Comparison of ENCODE assay signal across 26 cellular contexts in genomic region chr18:14962626-14963025, GRCh38.
DNase-seq lines count a peak whose midpoint lies in the region; ATAC-seq and TF ChIP-seq lines count a peak whose summit lies in the region.
"Had no signal": no experiment of that assay in that cellular context is flagged by ENCODE, and none has a peak within 500 bp of the region (broad histone marks: within the 10 kb centered on the region; RNA-seq: fewer than 3 reads in every experiment).

No MANE protein-coding gene starts in this region.

- H3K9me3 Mint-ChIP-seq in endothelial cell (ENCODE audit: unreplicated experiment), result peaks cover 20% of the 10 kb centered on the region
- H3K9me3 Mint-ChIP-seq in WTC11, result peaks cover 52% of the 10 kb centered on the region
- H3K9me3 Mint-ChIP-seq: CD8-positive, alpha-beta memory T cell had no signal

- DNase-seq in Right ventricle myocardium inferior (ENCODE audit: missing footprints), result peak; percentile 6
- DNase-seq in left cardiac atrium, result no peak
- peak; percentile 25 for DNase-seq in HT-29 (ENCODE audit: low spot score)
- DNase-seq in endothelial cell (ENCODE audit: low spot score), result no peak
- DNase-seq in lung (ENCODE audit: low spot score), result peak; percentile 13
- DNase-seq in NCI-H2029 treated with DMSO at 0.1 percent for 48 hours (lab: John Stamatoyannopoulos, UW), result no peak
- DNase-seq in WTC11 (ENCODE audit: low spot score), result no peak
- DNase-seq: 8988T; ACHN; BE2C; C1 segment of cervical spinal cord; CD4-positive, alpha-beta memory T cell; CD4-positive, CD25-positive, alpha-beta regulatory T cell; CD8-positive, alpha-beta memory T cell; COR-L47; DMS 273 treated with DMSO at 0.1 percent for 48 hours; DMS153; DMS53; DMS79; DND-41; EL; GDM1 had no signal

- no peaks in the 10 kb centered on the region for H3K4me1 ChIP-seq in lung (ENCODE audit: control insufficient read depth in 2 of 2, insufficient read depth in 2 of 2, low read length in 2 of 2)
- H3K4me1 ChIP-seq: BE2C, BLaER1 had no signal

- H3K27me3 Mint-ChIP-seq in endothelial cell (ENCODE audit: unreplicated experiment), result peaks cover 16% of the 10 kb centered on the region
- H3K27me3 Mint-ChIP-seq in WTC11 (ENCODE audit: low read depth), result peaks cover 8% of the 10 kb centered on the region
- H3K27me3 Mint-ChIP-seq: CD4-positive, CD25-positive, alpha-beta regulatory T cell; CD8-positive, alpha-beta memory T cell had no signal

- WGBS in lung, 2 donors, result 88 to 90% methylated on average over 8 of the region's 8 CpGs

- no peak overlapping the region for H3K4me3 Mint-ChIP-seq in endothelial cell (ENCODE audit: unreplicated experiment)
- H3K4me3 Mint-ChIP-seq in WTC11, result no peak overlapping the region
- H3K4me3 Mint-ChIP-seq: CD14-positive monocyte; CD4-positive, alpha-beta memory T cell; CD4-positive, CD25-positive, alpha-beta regulatory T cell; CD8-positive, alpha-beta memory T cell had no signal

- TF ChIP-seq CTCF in endothelial cell (IDR thresholded peaks at IDR 0.05; ENCODE audit: unreplicated experiment) (no peak), lung (IDR thresholded peaks at IDR 0.05; ENCODE audit: control extremely low read depth, extremely low read depth) (no peak), WTC11 (IDR thresholded peaks at IDR 0.05) (no peak)

- H3K36me3 ChIP-seq in lung (ENCODE audit: control insufficient read depth in 2 of 2, insufficient read depth in 2 of 2, low read length in 2 of 2), result no peaks in the 10 kb centered on the region
- H3K36me3 ChIP-seq: BE2C, BLaER1 had no signal

- intact Hi-C loops in Right ventricle myocardium inferior (cut with DNase I), result no loop called here
- intact Hi-C loops in left cardiac atrium (cut with DNase I), result no loop called here

- POLR2A ChIA-PET in WTC11 (lab: Charles Lee), result no interaction called here

- H3K36me3 Mint-ChIP-seq in endothelial cell (ENCODE audit: low read depth, unreplicated experiment) (no peaks in the 10 kb centered on the region), WTC11 (peaks cover 42% of the 10 kb centered on the region)
- H3K36me3 Mint-ChIP-seq: CD14-positive monocyte; CD4-positive, alpha-beta memory T cell; CD4-positive, CD25-positive, alpha-beta regulatory T cell; CD8-positive, alpha-beta memory T cell had no signal

- H3K4me1 Mint-ChIP-seq in endothelial cell (ENCODE audit: unreplicated experiment), result peaks cover 12% of the 10 kb centered on the region
- no peaks in the 10 kb centered on the region for H3K4me1 Mint-ChIP-seq in WTC11
- H3K4me1 Mint-ChIP-seq: CD14-positive monocyte; CD4-positive, alpha-beta memory T cell; CD4-positive, CD25-positive, alpha-beta regulatory T cell; CD8-positive, alpha-beta memory T cell had no signal

- H3K27ac ChIP-seq in lung (ENCODE audit: low read depth in 1 of 2, low read length in 1 of 2), result no peak overlapping the region
- H3K27ac ChIP-seq: BLaER1 had no signal

- H3K9me3 ChIP-seq in lung (ENCODE audit: control insufficient read depth in 2 of 2, insufficient read depth in 1 of 2, low read length in 1 of 2), result peaks cover 0 to 9% of the 10 kb centered on the region in 2 donors
- H3K9me3 ChIP-seq: BE2C, BLaER1 had no signal

- H3K27ac Mint-ChIP-seq in endothelial cell (ENCODE audit: unreplicated experiment), result peak overlapping the region; percentile 71
- H3K27ac Mint-ChIP-seq in WTC11, result no peak overlapping the region
- H3K27ac Mint-ChIP-seq: CD14-positive monocyte; CD4-positive, alpha-beta memory T cell; CD4-positive, CD25-positive, alpha-beta regulatory T cell; CD8-positive, alpha-beta memory T cell had no signal

- H3K27me3 ChIP-seq in lung (ENCODE audit: control insufficient read depth, insufficient read depth), result no peaks in the 10 kb centered on the region
- H3K27me3 ChIP-seq: BE2C, BLaER1 had no signal

- no peak for ATAC-seq in Right ventricle myocardium inferior
- no peak for ATAC-seq in left cardiac atrium
- ATAC-seq in lung (ENCODE audit: insufficient read depth, low FRiP score), result no peak
- no peak for ATAC-seq in GM21447 (IDR thresholded peaks at IDR 0.05; ENCODE audit: unreplicated experiment)
- ATAC-seq in WTC11, result no peak
- ATAC-seq: GM12878 had no signal

- H3K4me3 ChIP-seq in lung, result no peak overlapping the region
- H3K4me3 ChIP-seq: BLaER1, GM12878 had no signal

- CTCF ChIA-PET in WTC11 (lab: Charles Lee), result no interaction called here

TF ChIP-seq in WTC11, 78 proteins besides CTCF, POLR2A, EP300 and RAD21 (continues in another document):
- no peak for TF ChIP-seq OVOL2 (CRISPR knock-in tag; IDR thresholded peaks at IDR 0.05; ENCODE audit: borderline replicate concordance)
- no peak for TF ChIP-seq CDX4 (CRISPR knock-in tag; IDR thresholded peaks at IDR 0.05; ENCODE audit: borderline replicate concordance)
- no peak for TF ChIP-seq CBFB (CRISPR knock-in tag; IDR thresholded peaks at IDR 0.05; ENCODE audit: low read depth)
- TF ChIP-seq MAX (CRISPR knock-in tag; IDR thresholded peaks at IDR 0.05), result no peak
- no peak for TF ChIP-seq FOXJ3 (CRISPR knock-in tag; IDR thresholded peaks at IDR 0.05; ENCODE audit: borderline replicate concordance)
- TF ChIP-seq FOXP4 (CRISPR knock-in tag; IDR thresholded peaks at IDR 0.05), result no peak
- TF ChIP-seq ARID4B (CRISPR knock-in tag; IDR thresholded peaks at IDR 0.05; ENCODE audit: borderline replicate concordance), result no peak
- TF ChIP-seq ZNF423 (CRISPR knock-in tag; IDR thresholded peaks at IDR 0.05), result no peak
- TF ChIP-seq GTF2I (CRISPR knock-in tag; conservative IDR thresholded peaks at IDR 0.05), result no peak
- TF ChIP-seq NFE2L1 (CRISPR knock-in tag; IDR thresholded peaks at IDR 0.05), result no peak

Comparison
In these comparisons a context has a peak if more than half of its experiments do, and no peak if none do; other contexts are left out.
1. DNase-seq: peak in Right ventricle myocardium inferior (single experiment), HT-29 (single experiment) and lung (single experiment); none in left cardiac atrium (single experiment), endothelial cell (single experiment), NCI-H2029 treated with DMSO at 0.1 percent for 48 hours (single experiment) and WTC11 (single experiment).